23 cellular contexts compared by ENCODE assay signal in genomic region chr2:70113396-70114100, GRCh38. TPM values are rescaled to one million over a fixed set of nuclear protein-coding genes. Genes with fewer than 3 reads are reported as not detected.
A peak's percentile ranks its signal among the peaks of the same experiment; 100 is the strongest.
DNase-seq lines count a peak whose midpoint lies in the region; ATAC-seq and TF ChIP-seq lines count a peak whose summit lies in the region.
"Had no signal": no experiment of that assay in that cellular context is flagged by ENCODE, and none has a peak within 500 bp of the region (broad histone marks: within the 10 kb centered on the region; RNA-seq: fewer than 3 reads in every experiment).

No MANE protein-coding gene starts in this region.

- H3K36me3 Mint-ChIP-seq in activated naive CD4-positive, alpha-beta T cell treated with anti-CD3 and anti-CD28 coated beads, Interleukin-2, amount 50 U/mL, for 24 hours: no peaks in the 10 kb centered on the region
- H3K36me3 Mint-ChIP-seq in WTC11 (no peaks in the 10 kb centered on the region), nephron (ENCODE audit: low read depth) (no peaks in the 10 kb centered on the region)
- H3K36me3 Mint-ChIP-seq: CD14-positive monocyte had no signal

- no peaks in the 10 kb centered on the region for H3K9me3 ChIP-seq in thoracic aorta
- H3K9me3 ChIP-seq: HAP-1, sigmoid colon, SK-N-SH had no signal

- peak overlapping the region; percentile 52 for H3K27ac Mint-ChIP-seq in activated naive CD4-positive, alpha-beta T cell treated with anti-CD3 and anti-CD28 coated beads, Interleukin-2, amount 50 U/mL, for 24 hours
- H3K27ac Mint-ChIP-seq in WTC11: peak overlapping the region; percentile 75
- peak overlapping the region; percentile 93 to 98 (median 96) for H3K27ac Mint-ChIP-seq in nephron
- H3K27ac Mint-ChIP-seq: activated CD4-positive, alpha-beta T cell treated with anti-CD3 and anti-CD28 coated beads, Interleukin-2, amount 10 ng/mL, durations not matched to agents 24 days and 14 days had no signal

- H3K27ac ChIP-seq in thoracic aorta: peak overlapping the region; percentile 45 to 61
- H3K27ac ChIP-seq: PC-9, sigmoid colon had no signal

- H3K9me3 Mint-ChIP-seq in activated naive CD4-positive, alpha-beta T cell treated with anti-CD3 and anti-CD28 coated beads, Interleukin-2, amount 50 U/mL, for 24 hours: no peaks in the 10 kb centered on the region
- H3K9me3 Mint-ChIP-seq in WTC11 (no peaks in the 10 kb centered on the region), nephron (no peaks in the 10 kb centered on the region)
- H3K9me3 Mint-ChIP-seq: activated CD4-positive, alpha-beta T cell treated with anti-CD3 and anti-CD28 coated beads, Interleukin-2, amount 10 ng/mL, durations not matched to agents 24 days and 14 days; CD14-positive monocyte; neural crest cell had no signal

- no peaks in the 10 kb centered on the region for H3K27me3 Mint-ChIP-seq in activated naive CD4-positive, alpha-beta T cell treated with anti-CD3 and anti-CD28 coated beads, Interleukin-2, amount 50 U/mL, for 24 hours
- H3K27me3 Mint-ChIP-seq in WTC11 (ENCODE audit: low read depth) (no peaks in the 10 kb centered on the region), nephron (ENCODE audit: low read depth) (no peaks in the 10 kb centered on the region)
- H3K27me3 Mint-ChIP-seq: activated CD4-positive, alpha-beta T cell treated with anti-CD3 and anti-CD28 coated beads, Interleukin-2, amount 10 ng/mL, durations not matched to agents 24 days and 14 days had no signal

- H3K4me3 Mint-ChIP-seq in activated naive CD4-positive, alpha-beta T cell treated with anti-CD3 and anti-CD28 coated beads, Interleukin-2, amount 50 U/mL, for 24 hours: no peak overlapping the region
- H3K4me3 Mint-ChIP-seq in WTC11 (no peak overlapping the region), nephron (peak overlapping the region in 2 of 3 experiments; percentile 1 to 40)
- H3K4me3 Mint-ChIP-seq: activated CD4-positive, alpha-beta T cell treated with anti-CD3 and anti-CD28 coated beads, Interleukin-2, amount 10 ng/mL, durations not matched to agents 24 days and 14 days; CD14-positive monocyte; neural crest cell had no signal

- peaks cover 69% of the 10 kb centered on the region for H3K4me1 Mint-ChIP-seq in activated naive CD4-positive, alpha-beta T cell treated with anti-CD3 and anti-CD28 coated beads, Interleukin-2, amount 50 U/mL, for 24 hours
- H3K4me1 Mint-ChIP-seq in WTC11 (peaks cover 45% of the 10 kb centered on the region), nephron (peaks cover 67% of the 10 kb centered on the region)

- no peak overlapping the region for H3K4me3 ChIP-seq in thoracic aorta
- H3K4me3 ChIP-seq: HAP-1, PC-9, sigmoid colon had no signal

- peaks cover 19 to 37% of the 10 kb centered on the region in 2 donors for H3K4me1 ChIP-seq in thoracic aorta (ENCODE audit: control insufficient read depth in 1 of 2, low read depth in 2 of 2)

- CTCF ChIA-PET in WTC11 (lab: Charles Lee): no interaction called here

- H3K36me3 ChIP-seq in thoracic aorta: no peaks in the 10 kb centered on the region
- H3K36me3 ChIP-seq: HAP-1, sigmoid colon had no signal

- POLR2A ChIA-PET in WTC11 (lab: Charles Lee): interaction anchor here (1.0 kb wide), 2 partner anchors 27 kb away, joined by 3 to 4 read pairs; no protein-coding TSS in a partner anchor

- H3K27me3 ChIP-seq in thoracic aorta (replicated peaks; ENCODE audit: insufficient read depth): no peaks in the 10 kb centered on the region
- H3K27me3 ChIP-seq: sigmoid colon had no signal

- ATAC-seq in WTC11: no peak
- ATAC-seq in thoracic aorta (ENCODE audit: insufficient number of reproducible peaks, low FRiP score, low read depth): no peak

- DNase-seq in activated naive CD4-positive, alpha-beta T cell (lab: John Stamatoyannopoulos, UW): no peak
- DNase-seq in WTC11 (ENCODE audit: low spot score): no peak
- no peak for DNase-seq in thoracic aorta (ENCODE audit: low spot score)
- DNase-seq in T-helper 2 cell: no peak
- DNase-seq in GM19240 (ENCODE audit: insufficient read length, low spot score): no peak
- DNase-seq in ecto neural progenitor cell (ENCODE audit: low spot score): no peak
- DNase-seq: activated CD4-positive, alpha-beta T cell treated with anti-CD3 and anti-CD28 coated beads, Interleukin-2, amount 10 ng/mL, durations not matched to agents 24 days and 14 days; central memory CD4-positive, alpha-beta T cell; effector memory CD4-positive, alpha-beta T cell; islet precursor cell; Kasumi-1; NCI-H1417; NCI-H748 treated with DMSO at 0.1 percent for 48 hours; PC-9; SK-N-SH; stimulated activated CD4-positive, alpha-beta T cell treated with anti-CD3 and anti-CD28 coated beads, Interleukin-4, amount 100 ng/mL, for 24 hours; stimulated activated CD8-positive, alpha-beta memory T cell treated with anti-CD3 and anti-CD28 coated beads, Interleukin-4, amount 100 ng/mL, for 48 hours had no signal

- TF ChIP-seq CTCF in WTC11 (IDR thresholded peaks at IDR 0.05) (no peak), nephron (IDR thresholded peaks at IDR 0.05; ENCODE audit: unreplicated experiment in 3 of 3) (no peak), thoracic aorta (IDR thresholded peaks at IDR 0.05) (no peak)

TF ChIP-seq in WTC11, 78 proteins besides CTCF, POLR2A, EP300 and RAD21:
- TF ChIP-seq ZNF263 (CRISPR knock-in tag; IDR thresholded peaks at IDR 0.05; ENCODE audit: low read depth) (no peak), AFF4 (CRISPR knock-in tag; IDR thresholded peaks at IDR 0.05; ENCODE audit: borderline replicate concordance) (no peak), ZNF121 (CRISPR knock-in tag; IDR thresholded peaks at IDR 0.05) (peak; percentile 72; the same call in 1 of the 2 replicates), CREB1 (CRISPR knock-in tag; IDR thresholded peaks at IDR 0.05) (no peak)

RNA-seq across cellular contexts. Expression of gene PCBP1, which starts 26.3 kb away (rescaled TPM):
- total RNA-seq in WTC11 (2021): 489 to 528 TPM (median 518 TPM) in 3 replicates
- total RNA-seq in thoracic aorta: 100 to 1,000 TPM; 153 to 235 TPM

Comparison
In these comparisons a context has a peak if more than half of its experiments do, and no peak if none do; other contexts are left out.
1. H3K4me3 Mint-ChIP-seq: peak in nephron (2 of 3); none in activated naive CD4-positive, alpha-beta T cell treated with anti-CD3 and anti-CD28 coated beads, Interleukin-2, amount 50 U/mL, for 24 hours (single experiment) and WTC11 (single experiment).
2. Peak in every context shown above with its lines, with median percentiles within 50 percentile points of each other: H3K27ac Mint-ChIP-seq.